In the genomic region with DNA sequence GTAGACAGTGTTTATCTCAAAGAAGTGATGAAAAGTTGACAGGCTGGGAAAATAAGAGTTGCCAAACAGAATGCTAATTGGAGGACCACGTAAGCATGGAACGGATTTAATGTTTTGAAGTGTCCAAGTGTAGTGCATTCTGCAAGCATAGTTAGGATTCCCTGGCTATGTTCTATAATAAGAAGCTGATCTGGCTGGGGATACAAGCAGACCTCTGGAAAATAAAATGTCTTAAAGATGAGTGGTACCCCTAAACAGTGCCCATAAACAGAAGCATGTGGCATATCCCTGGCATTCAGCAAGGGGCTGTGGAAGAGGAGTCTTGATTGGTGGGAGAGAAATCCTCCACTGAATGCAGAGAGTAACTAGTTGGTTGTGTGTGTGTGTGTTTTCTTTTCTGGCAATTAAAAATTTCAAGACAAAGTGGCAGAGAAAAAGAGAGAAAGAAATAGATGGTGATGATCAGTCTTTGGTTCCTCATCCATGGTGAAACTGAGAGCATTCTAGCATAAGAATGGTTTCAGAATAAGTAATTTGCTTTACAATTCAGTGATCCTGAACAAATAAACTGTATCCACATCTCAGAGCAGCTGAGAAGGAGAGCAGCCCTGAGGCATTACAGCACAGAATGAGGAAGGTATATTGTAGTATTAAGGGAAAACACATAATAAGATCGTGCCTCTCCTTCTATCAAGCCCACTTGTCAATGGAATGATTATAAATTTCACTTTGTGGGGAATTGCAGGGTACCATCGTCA, we compare ENCODE assay signal across 16 cellular contexts. TPM values are rescaled to one million over a fixed set of nuclear protein-coding genes. Genes with fewer than 3 reads are reported as not detected.
DNase-seq lines count a peak whose midpoint lies in the region; ATAC-seq and TF ChIP-seq lines count a peak whose summit lies in the region.
"Had no signal": no experiment of that assay in that cellular context is flagged by ENCODE, and none has a peak within 500 bp of the region (broad histone marks: within the 10 kb centered on the region; RNA-seq: fewer than 3 reads in every experiment).

No MANE protein-coding gene starts in this region.

- ATAC-seq in Right ventricle myocardium superior (ENCODE audit: poor library complexity): peak; percentile 83
- ATAC-seq in HG02798 (IDR thresholded peaks at IDR 0.05; ENCODE audit: poor library complexity, unreplicated experiment): peak; percentile 62
- peak; percentile 90 for ATAC-seq in HG03457 (IDR thresholded peaks at IDR 0.05; ENCODE audit: unreplicated experiment)
- ATAC-seq: Panc1 had no signal

- H3K4me3 ChIP-seq in dorsolateral prefrontal cortex: no peak overlapping the region

- no peak for DNase-seq in Right ventricle myocardium superior
- no peak for DNase-seq in cardiac septum (ENCODE audit: low spot score)
- DNase-seq in retina: peak; percentile 32
- DNase-seq in dorsolateral prefrontal cortex: no peak
- DNase-seq in activated CD4-positive, CD25-positive, alpha-beta regulatory T cell (lab: John Stamatoyannopoulos, UW): no peak
- no peak for DNase-seq in stimulated activated CD4-positive, alpha-beta T cell treated with anti-CD3 and anti-CD28 coated beads, Interleukin-2, amount 100 ng/mL, for 24 hours
- DNase-seq: activated T-cell treated with anti-CD3 and anti-CD28 coated beads, Interleukin-2, amount 50 U/mL, for 48 hours; amniotic stem cell; dermis blood vessel endothelial cell; NCI-H1092; NCI-H345; T-helper 1 cell had no signal

- no peak for TF ChIP-seq CTCF in dorsolateral prefrontal cortex (IDR thresholded peaks at IDR 0.05 in 54 of 56, conservative IDR thresholded peaks at IDR 0.05 in 2 of 56; ENCODE audit: low read depth in 1 of 56, partially characterized antibody in 56 of 56)

- intact Hi-C loops in Right ventricle myocardium superior (cut with DNase I): no loop called here
- intact Hi-C loops in cardiac septum (cut with DNase I): no loop called here
- intact Hi-C loops in dorsolateral prefrontal cortex (cut with DNase I): no loop called here

- no peak overlapping the region for H3K27ac ChIP-seq in dorsolateral prefrontal cortex
- H3K27ac ChIP-seq: parathyroid adenoma had no signal

- H3K27me3 ChIP-seq in dorsolateral prefrontal cortex: peaks cover 0 to 10% (median 0%) of the 10 kb centered on the region in 45 donors

RNA-seq across cellular contexts. Expression of gene LUZP2, which starts 17.2 kb away (rescaled TPM):
- not detected for total RNA-seq in Right ventricle myocardium superior
- total RNA-seq in cardiac septum: 0.67 TPM
- total RNA-seq in dorsolateral prefrontal cortex: 10 to 100 TPM in 88 of 120 experiments, 1 to 10 TPM in 32; 5.9 to 23.7 (median 11.6) TPM
- total RNA-seq: dermis blood vessel endothelial cell had no signal
